7 cellular contexts compared by ENCODE assay signal in genomic region chr17:58303981-58304734, GRCh38. TPM values are rescaled to one million over a fixed set of nuclear protein-coding genes. Genes with fewer than 3 reads are reported as not detected.
A peak's percentile ranks its signal among the peaks of the same experiment; 100 is the strongest.
DNase-seq lines count a peak whose midpoint lies in the region; TF ChIP-seq lines count a peak whose summit lies in the region.

No MANE protein-coding gene starts in this region.

- H3K9me3 ChIP-seq in left ventricle myocardium inferior (replicated peaks): no peaks in the 10 kb centered on the region
- H3K9me3 ChIP-seq in smooth muscle cell (replicated peaks; ENCODE audit: low read depth): no peaks in the 10 kb centered on the region

- peaks cover 4% of the 10 kb centered on the region for H3K4me1 Mint-ChIP-seq in activated naive CD8-positive, alpha-beta T cell treated with anti-CD3 and anti-CD28 coated beads for 36 hours

- H3K4me2 ChIP-seq in smooth muscle cell: no peak overlapping the region

- H3K9ac ChIP-seq in smooth muscle cell (ENCODE audit: low read depth): no peak overlapping the region

- in situ Hi-C loops in SK-MEL-5 (cut with HindIII; ENCODE audit: low pct_unique_long_range_greater_than_20kb, low sequenced_read_pairs): no loop called here

- H3K4me3 Mint-ChIP-seq in activated naive CD8-positive, alpha-beta T cell treated with anti-CD3 and anti-CD28 coated beads for 36 hours: no peak overlapping the region

- H3F3A ChIP-seq in smooth muscle cell (ENCODE audit: low read depth): no peaks in the 10 kb centered on the region

- no peaks in the 10 kb centered on the region for H3K27me3 Mint-ChIP-seq in activated naive CD8-positive, alpha-beta T cell treated with anti-CD3 and anti-CD28 coated beads for 36 hours

- H4K20me1 ChIP-seq in smooth muscle cell (ENCODE audit: low read depth): no peaks in the 10 kb centered on the region

- H3K36me3 Mint-ChIP-seq in activated naive CD8-positive, alpha-beta T cell treated with anti-CD3 and anti-CD28 coated beads for 36 hours: peaks cover 5% of the 10 kb centered on the region

- WGBS in smooth muscle cell (ENCODE audit: low lambda C conversion rate): 45% methylated on average over 10 of the region's 10 CpGs

- peak; percentile 96 for TF ChIP-seq CTCF in GM12873 (IDR thresholded peaks at IDR 0.05; ENCODE audit: insufficient read depth, low read depth, low read length, missing control alignments)
- peak; percentile 70 for TF ChIP-seq CTCF in left ventricle myocardium inferior (IDR thresholded peaks at IDR 0.05; ENCODE audit: borderline replicate concordance)
- peak; percentile 69 for TF ChIP-seq CTCF in smooth muscle cell (IDR thresholded peaks at IDR 0.05; ENCODE audit: borderline replicate concordance, insufficient read depth, poor library complexity, severe bottlenecking)

- H3K36me3 ChIP-seq in left ventricle myocardium inferior (no peaks in the 10 kb centered on the region), smooth muscle cell (ENCODE audit: low read depth) (no peaks in the 10 kb centered on the region)

- intact Hi-C loops in left ventricle myocardium inferior (cut with micrococcal nuclease): loop anchor here (10.0 kb wide), 1 partner anchor 141 kb away; no protein-coding TSS in a partner anchor

- no peak overlapping the region for H2AFZ ChIP-seq in smooth muscle cell (ENCODE audit: low read depth)

- H3K27me3 ChIP-seq in left ventricle myocardium inferior (ENCODE audit: low read depth) (peaks cover 26% of the 10 kb centered on the region), smooth muscle cell (ENCODE audit: low read depth) (no peaks in the 10 kb centered on the region)

- peak; percentile 45 for DNase-seq in KG1 (lab: John Stamatoyannopoulos, UW)
- peak; percentile 78 for DNase-seq in SK-MEL-5 (ENCODE audit: low read depth, low spot score)
- peak; percentile 65 for DNase-seq in activated naive CD8-positive, alpha-beta T cell treated with anti-CD3 and anti-CD28 coated beads for 36 hours
- DNase-seq in left ventricle myocardium inferior: peak; percentile 40
- DNase-seq in smooth muscle cell (lab: John Stamatoyannopoulos, UW; ENCODE audit: unreplicated experiment): no peak
- DNase-seq in inferior parietal cortex (ENCODE audit: extremely low spot score): no peak

- H3K27ac Mint-ChIP-seq in activated naive CD8-positive, alpha-beta T cell treated with anti-CD3 and anti-CD28 coated beads for 36 hours: no peak overlapping the region

- H3K4me1 ChIP-seq in left ventricle myocardium inferior: no peaks in the 10 kb centered on the region
- no peaks in the 10 kb centered on the region for H3K4me1 ChIP-seq in smooth muscle cell (ENCODE audit: low read depth)

- H3K4me3 ChIP-seq in left ventricle myocardium inferior (no peak overlapping the region), smooth muscle cell (no peak overlapping the region)

- no peaks in the 10 kb centered on the region for H3K79me2 ChIP-seq in smooth muscle cell (ENCODE audit: low read depth)

- H3K27ac ChIP-seq in left ventricle myocardium inferior (replicated peaks) (no peak overlapping the region), smooth muscle cell (ENCODE audit: low read depth) (no peak overlapping the region)

- no peaks in the 10 kb centered on the region for H3K9me3 Mint-ChIP-seq in activated naive CD8-positive, alpha-beta T cell treated with anti-CD3 and anti-CD28 coated beads for 36 hours

RNA-seq across cellular contexts. Expression of gene MPO, which starts 23.4 kb away (rescaled TPM):
- total RNA-seq in SK-MEL-5 (2014; rRNA removed; shearing (Covaris generic)): not detected in 2 replicates
- polyA plus RNA-seq in SK-MEL-5 (2015; cell fraction: cytosol; rRNA removed): not detected in 2 replicates
- not detected in 2 replicates for polyA plus RNA-seq in SK-MEL-5 (2015; cell fraction: nucleus; rRNA removed)
- total RNA-seq in activated naive CD8-positive, alpha-beta T cell treated with anti-CD3 and anti-CD28 coated beads for 36 hours: not detected
- total RNA-seq in left ventricle myocardium inferior: 0.05 TPM
- not detected in 2 replicates for total RNA-seq in smooth muscle cell
- 0.09 TPM in 1 of 2 replicates, not detected in the other for polyA plus RNA-seq in smooth muscle cell

RNA-seq across cellular contexts. Expression of gene TSPOAP1, which starts 24.4 kb away (rescaled TPM):
- total RNA-seq in SK-MEL-5 (2014; rRNA removed; shearing (Covaris generic)): not detected in 2 replicates
- polyA plus RNA-seq in SK-MEL-5 (2015; cell fraction: cytosol; rRNA removed): 0.23 TPM in 1 of 2 replicates, not detected in the other
- polyA plus RNA-seq in SK-MEL-5 (2015; cell fraction: nucleus; rRNA removed): not detected in 2 replicates
- 10 to 100 TPM; 13.7 to 15.4 TPM for total RNA-seq in activated naive CD8-positive, alpha-beta T cell treated with anti-CD3 and anti-CD28 coated beads for 36 hours
- total RNA-seq in left ventricle myocardium inferior (12.8 TPM), smooth muscle cell (4.3 and 7.0 TPM in 2 replicates)
- 11.7 and 18.3 TPM in 2 replicates for polyA plus RNA-seq in smooth muscle cell

RNA-seq across cellular contexts. Expression of gene SUPT4H1, which starts 47.8 kb away (rescaled TPM):
- total RNA-seq in SK-MEL-5 (2014; rRNA removed; shearing (Covaris generic)): 102 and 118 TPM in 2 replicates
- 95.9 and 113 TPM in 2 replicates for polyA plus RNA-seq in SK-MEL-5 (2015; cell fraction: cytosol; rRNA removed)
- polyA plus RNA-seq in SK-MEL-5 (2015; cell fraction: nucleus; rRNA removed): 13.8 and 16.9 TPM in 2 replicates
- 100 to 1,000 TPM; 136 to 139 TPM for total RNA-seq in activated naive CD8-positive, alpha-beta T cell treated with anti-CD3 and anti-CD28 coated beads for 36 hours
- total RNA-seq in left ventricle myocardium inferior (55.2 TPM), smooth muscle cell (58.5 and 66.1 TPM in 2 replicates)
- 92.4 and 107 TPM in 2 replicates for polyA plus RNA-seq in smooth muscle cell

Comparison
In these comparisons a context has a peak if more than half of its experiments do, and no peak if none do; other contexts are left out.
1. DNase-seq: peak in KG1 (single experiment), SK-MEL-5 (single experiment), activated naive CD8-positive, alpha-beta T cell treated with anti-CD3 and anti-CD28 coated beads for 36 hours (single experiment) and left ventricle myocardium inferior (single experiment); none in smooth muscle cell (single experiment) and inferior parietal cortex (single experiment).
2. Peak in every context shown above with its lines, with median percentiles within 50 percentile points of each other: CTCF ChIP-seq.